In genomic region chr12:24920141-24920540, GRCh38 we compare ENCODE assay signal across 1 cellular context.
TF ChIP-seq lines count a peak whose summit lies in the region.

No MANE protein-coding gene starts in this region.

TF ChIP-seq in GM23338, 12 proteins besides CTCF, POLR2A, EP300 and RAD21:
- TF ChIP-seq EZH2phosphoT487 (IDR thresholded peaks at IDR 0.05; ENCODE audit: unreplicated experiment) = no peak
- no peak for TF ChIP-seq CREB1 (CRISPR knock-in tag; IDR thresholded peaks at IDR 0.05; ENCODE audit: low read depth)
- TF ChIP-seq ZNF331 (CRISPR knock-in tag; IDR thresholded peaks at IDR 0.05; ENCODE audit: low read depth) = no peak
- no peak for TF ChIP-seq ETS1 (IDR thresholded peaks at IDR 0.05)
- no peak for TF ChIP-seq EZH2 (IDR thresholded peaks at IDR 0.05; ENCODE audit: low read depth, unreplicated experiment)
- no peak for TF ChIP-seq ZNF114 (CRISPR knock-in tag; IDR thresholded peaks at IDR 0.05)
- no peak for TF ChIP-seq POLR2AphosphoS5 (IDR thresholded peaks at IDR 0.05; ENCODE audit: low read depth)
- TF ChIP-seq, protein P1, sequence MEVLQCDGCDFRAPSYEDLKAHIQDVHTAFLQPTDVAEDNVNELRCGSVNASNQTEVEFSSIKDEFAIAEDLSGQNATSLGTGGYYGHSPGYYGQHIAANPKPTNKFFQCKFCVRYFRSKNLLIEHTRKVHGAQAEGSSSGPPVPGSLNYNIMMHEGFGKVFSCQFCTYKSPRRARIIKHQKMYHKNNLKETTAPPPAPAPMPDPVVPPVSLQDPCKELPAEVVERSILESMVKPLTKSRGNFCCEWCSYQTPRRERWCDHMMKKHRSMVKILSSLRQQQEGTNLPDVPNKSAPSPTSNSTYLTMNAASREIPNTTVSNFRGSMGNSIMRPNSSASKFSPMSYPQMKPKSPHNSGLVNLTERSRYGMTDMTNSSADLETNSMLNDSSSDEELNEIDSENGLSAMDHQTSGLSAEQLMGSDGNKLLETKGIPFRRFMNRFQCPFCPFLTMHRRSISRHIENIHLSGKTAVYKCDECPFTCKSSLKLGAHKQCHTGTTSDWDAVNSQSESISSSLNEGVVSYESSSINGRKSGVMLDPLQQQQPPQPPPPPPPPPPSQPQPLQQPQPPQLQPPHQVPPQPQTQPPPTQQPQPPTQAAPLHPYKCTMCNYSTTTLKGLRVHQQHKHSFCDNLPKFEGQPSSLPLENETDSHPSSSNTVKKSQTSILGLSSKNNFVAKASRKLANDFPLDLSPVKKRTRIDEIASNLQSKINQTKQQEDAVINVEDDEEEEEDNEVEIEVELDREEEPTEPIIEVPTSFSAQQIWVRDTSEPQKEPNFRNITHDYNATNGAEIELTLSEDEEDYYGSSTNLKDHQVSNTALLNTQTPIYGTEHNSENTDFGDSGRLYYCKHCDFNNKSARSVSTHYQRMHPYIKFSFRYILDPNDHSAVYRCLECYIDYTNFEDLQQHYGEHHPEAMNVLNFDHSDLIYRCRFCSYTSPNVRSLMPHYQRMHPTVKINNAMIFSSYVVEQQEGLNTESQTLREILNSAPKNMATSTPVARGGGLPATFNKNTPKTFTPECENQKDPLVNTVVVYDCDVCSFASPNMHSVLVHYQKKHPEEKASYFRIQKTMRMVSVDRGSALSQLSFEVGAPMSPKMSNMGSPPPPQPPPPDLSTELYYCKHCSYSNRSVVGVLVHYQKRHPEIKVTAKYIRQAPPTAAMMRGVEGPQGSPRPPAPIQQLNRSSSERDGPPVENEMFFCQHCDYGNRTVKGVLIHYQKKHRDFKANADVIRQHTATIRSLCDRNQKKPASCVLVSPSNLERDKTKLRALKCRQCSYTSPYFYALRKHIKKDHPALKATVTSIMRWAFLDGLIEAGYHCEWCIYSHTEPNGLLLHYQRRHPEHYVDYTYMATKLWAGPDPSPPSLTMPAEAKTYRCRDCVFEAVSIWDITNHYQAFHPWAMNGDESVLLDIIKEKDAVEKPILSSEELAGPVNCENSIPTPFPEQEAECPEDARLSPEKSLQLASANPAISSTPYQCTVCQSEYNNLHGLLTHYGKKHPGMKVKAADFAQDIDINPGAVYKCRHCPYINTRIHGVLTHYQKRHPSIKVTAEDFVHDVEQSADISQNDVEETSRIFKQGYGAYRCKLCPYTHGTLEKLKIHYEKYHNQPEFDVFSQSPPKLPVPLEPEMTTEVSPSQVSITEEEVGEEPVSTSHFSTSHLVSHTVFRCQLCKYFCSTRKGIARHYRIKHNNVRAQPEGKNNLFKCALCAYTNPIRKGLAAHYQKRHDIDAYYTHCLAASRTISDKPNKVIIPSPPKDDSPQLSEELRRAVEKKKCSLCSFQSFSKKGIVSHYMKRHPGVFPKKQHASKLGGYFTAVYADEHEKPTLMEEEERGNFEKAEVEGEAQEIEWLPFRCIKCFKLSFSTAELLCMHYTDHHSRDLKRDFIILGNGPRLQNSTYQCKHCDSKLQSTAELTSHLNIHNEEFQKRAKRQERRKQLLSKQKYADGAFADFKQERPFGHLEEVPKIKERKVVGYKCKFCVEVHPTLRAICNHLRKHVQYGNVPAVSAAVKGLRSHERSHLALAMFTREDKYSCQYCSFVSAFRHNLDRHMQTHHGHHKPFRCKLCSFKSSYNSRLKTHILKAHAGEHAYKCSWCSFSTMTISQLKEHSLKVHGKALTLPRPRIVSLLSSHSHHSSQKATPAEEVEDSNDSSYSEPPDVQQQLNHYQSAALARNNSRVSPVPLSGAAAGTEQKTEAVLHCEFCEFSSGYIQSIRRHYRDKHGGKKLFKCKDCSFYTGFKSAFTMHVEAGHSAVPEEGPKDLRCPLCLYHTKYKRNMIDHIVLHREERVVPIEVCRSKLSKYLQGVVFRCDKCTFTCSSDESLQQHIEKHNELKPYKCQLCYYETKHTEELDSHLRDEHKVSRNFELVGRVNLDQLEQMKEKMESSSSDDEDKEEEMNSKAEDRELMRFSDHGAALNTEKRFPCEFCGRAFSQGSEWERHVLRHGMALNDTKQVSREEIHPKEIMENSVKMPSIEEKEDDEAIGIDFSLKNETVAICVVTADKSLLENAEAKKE (CRISPR knock-in tag; IDR thresholded peaks at IDR 0.05) = no peak
- no peak for TF ChIP-seq REST (IDR thresholded peaks at IDR 0.05; ENCODE audit: unreplicated experiment)
- TF ChIP-seq NANOG (IDR thresholded peaks at IDR 0.05; ENCODE audit: borderline replicate concordance) = no peak
- no peak for TF ChIP-seq STAT1 (IDR thresholded peaks at IDR 0.05; ENCODE audit: unreplicated experiment)
- TF ChIP-seq JUNB (IDR thresholded peaks at IDR 0.05; ENCODE audit: unreplicated experiment) = no peak
